31 cellular contexts compared by ENCODE assay signal in genomic region chr2:101574622-101575021, GRCh38.
"Had no signal": no experiment of that assay in that cellular context is flagged by ENCODE, and none has a peak within 500 bp of the region (broad histone marks: within the 10 kb centered on the region; RNA-seq: fewer than 3 reads in every experiment).

No MANE protein-coding gene starts in this region.

- H3K4me3 Mint-ChIP-seq: activated CD4-positive, alpha-beta memory T cell treated with anti-CD3 and anti-CD28 coated beads, Interleukin-2, amount 10 ng/mL, durations not matched to agents 7 days and 5 days; activated T-cell treated with anti-CD3 and anti-CD28 coated beads, Interleukin-2, amount 50 U/mL, for 24 hours; immature natural killer cell; nephron; stimulated activated effector memory CD8-positive, alpha-beta T cell treated with anti-CD3 and anti-CD28 coated beads, Interleukin-12 subunit alpha, Interleukin-12 subunit beta, amount 100 ng/mL, for 72 hours; stimulated activated naive CD8-positive, alpha-beta T cell treated with anti-CD3 and anti-CD28 coated beads, Interleukin-15, Interleukin-2, amounts not matched to agents 100 ng/mL and 50 ng/mL, for 24 hours; T-cell; type B pancreatic cell had no signal

- H3K4me3 ChIP-seq: cardiac muscle cell, colonic mucosa, esophagus muscularis mucosa, heart left ventricle, lower lobe of right lung, pancreas, prostate gland, skin epidermis, thoracic aorta, uterus had no signal

- H3K36me3 ChIP-seq: cardiac muscle cell, colonic mucosa, esophagus muscularis mucosa, heart left ventricle, lower lobe of right lung, neutrophil, pancreas, prostate gland, thoracic aorta, uterus had no signal

- H3K27ac Mint-ChIP-seq: activated CD4-positive, alpha-beta memory T cell treated with anti-CD3 and anti-CD28 coated beads, Interleukin-2, amount 10 ng/mL, durations not matched to agents 7 days and 5 days; activated naive CD4-positive, alpha-beta T cell treated with anti-CD3 and anti-CD28 coated beads, Interleukin-2, amount 50 U/mL, for 72 hours; activated T-cell treated with anti-CD3 and anti-CD28 coated beads, Interleukin-2, amount 50 U/mL, for 24 hours; immature natural killer cell; nephron; stimulated activated effector memory CD8-positive, alpha-beta T cell treated with anti-CD3 and anti-CD28 coated beads, Interleukin-12 subunit alpha, Interleukin-12 subunit beta, amount 100 ng/mL, for 72 hours; stimulated activated naive CD8-positive, alpha-beta T cell treated with anti-CD3 and anti-CD28 coated beads, Interleukin-15, Interleukin-2, amounts not matched to agents 100 ng/mL and 50 ng/mL, for 24 hours; type B pancreatic cell had no signal

- H3K27ac ChIP-seq: cardiac muscle cell, colonic mucosa, esophagus muscularis mucosa, foreskin keratinocyte, heart left ventricle, lower lobe of right lung, neutrophil, pancreas, prostate gland, skin epidermis, thoracic aorta, uterus had no signal

- H3K9me3 ChIP-seq: colonic mucosa, esophagus muscularis mucosa, heart left ventricle, lower lobe of right lung, neutrophil, pancreas, prostate gland, thoracic aorta, uterus had no signal

- H3K9me3 Mint-ChIP-seq: immature natural killer cell; stimulated activated effector memory CD8-positive, alpha-beta T cell treated with anti-CD3 and anti-CD28 coated beads, Interleukin-12 subunit alpha, Interleukin-12 subunit beta, amount 100 ng/mL, for 72 hours had no signal

- H3K27me3 ChIP-seq: cardiac muscle cell, colonic mucosa, esophagus muscularis mucosa, foreskin keratinocyte, heart left ventricle, neutrophil, pancreas, uterus had no signal

- H3K4me1 ChIP-seq: colonic mucosa, lower lobe of right lung, pancreas, prostate gland, uterus had no signal

- H3K36me3 Mint-ChIP-seq: immature natural killer cell; stimulated activated effector memory CD8-positive, alpha-beta T cell treated with anti-CD3 and anti-CD28 coated beads, Interleukin-12 subunit alpha, Interleukin-12 subunit beta, amount 100 ng/mL, for 72 hours; T-cell; type B pancreatic cell had no signal

- H3K4me1 Mint-ChIP-seq: nephron had no signal

- DNase-seq: activated CD4-positive, alpha-beta memory T cell treated with anti-CD3 and anti-CD28 coated beads, Interleukin-2, amount 10 ng/mL, durations not matched to agents 7 days and 5 days; activated CD4-positive, alpha-beta T cell treated with anti-CD3 and anti-CD28 coated beads for 4 hours; activated CD4-positive, CD25-positive, alpha-beta regulatory T cell; activated CD8-positive, alpha-beta memory T cell treated with anti-CD3 and anti-CD28 coated beads, Interleukin-2, amount 50 U/mL, for 48 hours; activated gamma-delta T cell treated with Interleukin-2 at 50 U/mL for 16 hours; activated T-cell treated with anti-CD3 and anti-CD28 coated beads, Interleukin-2, amount 50 U/mL, for 24 hours; anterior cingulate cortex; cerebellar nuclear complex; colonic mucosa; heart left ventricle; hypothalamus; immature natural killer cell; lower lobe of right lung; pancreas; retina; stimulated activated CD4-positive, alpha-beta T cell treated with anti-CD3 and anti-CD28 coated beads, Interleukin-12 subunit alpha, Interleukin-12 subunit beta, amount 100 ng/mL, for 4 hours; stimulated activated CD4-positive, alpha-beta T cell treated with anti-CD3 and anti-CD28 coated beads, Interleukin-4, amount 100 ng/mL, for 1 hour; T-cell; uterus had no signal

- FAIRE-seq: pancreas had no signal

- H3K27me3 Mint-ChIP-seq: activated CD4-positive, alpha-beta memory T cell treated with anti-CD3 and anti-CD28 coated beads, Interleukin-2, amount 10 ng/mL, durations not matched to agents 7 days and 5 days; activated T-cell treated with anti-CD3 and anti-CD28 coated beads, Interleukin-2, amount 50 U/mL, for 24 hours; stimulated activated naive CD8-positive, alpha-beta T cell treated with anti-CD3 and anti-CD28 coated beads, Interleukin-15, Interleukin-2, amounts not matched to agents 100 ng/mL and 50 ng/mL, for 24 hours; T-cell had no signal
